In the genomic region with DNA sequence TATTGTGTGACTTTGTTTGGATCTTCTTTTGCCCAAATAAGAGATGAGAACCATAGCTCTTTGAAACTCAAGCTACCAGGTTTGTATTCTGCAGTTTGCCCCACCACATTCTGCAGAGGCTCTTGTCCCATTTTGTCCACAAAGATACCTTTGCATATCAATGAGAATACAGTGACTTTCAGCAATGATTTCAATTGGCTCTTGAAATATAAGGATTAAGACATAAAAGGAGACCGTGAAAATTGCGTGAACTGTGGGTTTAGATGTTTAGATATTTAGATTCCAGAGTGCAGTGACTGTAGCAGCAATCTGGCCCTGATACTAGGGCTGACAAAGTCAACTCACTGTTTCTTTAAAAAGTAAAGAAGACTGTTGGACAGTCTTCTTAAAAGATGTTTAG, we compare ENCODE assay signal across 8 cellular contexts.
"Had no signal": no experiment of that assay in that cellular context is flagged by ENCODE, and none has a peak within 500 bp of the region (broad histone marks: within the 10 kb centered on the region; RNA-seq: fewer than 3 reads in every experiment).

No MANE protein-coding gene starts in this region.

- DNase-seq: GM23248, GOT3, H7, H9, HCEC 1CT, HFFc6 had no signal

- H3K4me3 ChIP-seq: GM23248, GM23338 had no signal

- H3K27ac ChIP-seq: GM23248 had no signal

- ATAC-seq: GM23338, HCT116 had no signal
